8 cellular contexts compared by ENCODE assay signal in genomic region chr5:95284512-95285405, GRCh38.
DNase-seq lines count a peak whose midpoint lies in the region; ATAC-seq, FAIRE-seq and TF ChIP-seq lines count a peak whose summit lies in the region.

Gene MCTP1 (minus strand): TSS chr5:95285094.

- TF ChIP-seq CTCF in neutrophil (IDR thresholded peaks at IDR 0.05): no peak

- H3K9me3 ChIP-seq in ES-I3 (ENCODE audit: control insufficient read depth, insufficient read depth, low read length) (no peaks in the 10 kb centered on the region), neutrophil (no peaks in the 10 kb centered on the region)

- H3K4me3 ChIP-seq in neutrophil (ENCODE audit: low read depth in 1 of 2, low read length in 1 of 2): peak within 1 kb of the TSS; percentile 53 to 63

- H3K36me3 ChIP-seq in ES-I3 (ENCODE audit: insufficient read depth, low read length) (no peaks in the 10 kb centered on the region), neutrophil (no peaks in the 10 kb centered on the region)

- peaks cover 100% of the 10 kb centered on the region for H3K27me3 ChIP-seq in neutrophil

- DNase-seq in NCI-H1092 (lab: John Stamatoyannopoulos, UW) (peak; percentile 8), glomerular visceral epithelial cell (ENCODE audit: extremely low spot score) (peak; percentile 60), GM19239 (ENCODE audit: insufficient read length, low spot score) (no peak), superior temporal gyrus (ENCODE audit: extremely low spot score) (no peak)
- DNase-seq in activated CD8-positive, alpha-beta memory T cell treated with anti-CD3 and anti-CD28 coated beads, Interleukin-2, amount 50 U/mL, for 48 hours: peak; percentile 61

- no peak within 1 kb of the TSS for H3K27ac ChIP-seq in neutrophil

- H3K9ac ChIP-seq in ES-I3 (ENCODE audit: low read depth, low read length): peak within 1 kb of the TSS; percentile 64

- FAIRE-seq in GM19239 (lab: Jason Lieb, UNC): no peak

- peak; percentile 32 for ATAC-seq in GM21786 (IDR thresholded peaks at IDR 0.05; ENCODE audit: unreplicated experiment)

- H3K4me1 ChIP-seq in ES-I3 (ENCODE audit: insufficient read depth, low read length) (peaks cover 13% of the 10 kb centered on the region), neutrophil (ENCODE audit: control insufficient read depth in 1 of 2, insufficient read depth in 1 of 2, low read depth in 1 of 2, low read length in 1 of 2) (peaks cover 15 to 20% of the 10 kb centered on the region in 2 experiments)

Comparison
In these comparisons a context has a peak if more than half of its experiments do, and no peak if none do; other contexts are left out.
1. DNase-seq: peak in NCI-H1092 (single experiment), activated CD8-positive, alpha-beta memory T cell treated with anti-CD3 and anti-CD28 coated beads, Interleukin-2, amount 50 U/mL, for 48 hours (single experiment) and glomerular visceral epithelial cell (single experiment); none in GM19239 (single experiment) and superior temporal gyrus (single experiment).